In genomic region chr12:94305293-94305957, GRCh38 we compare ENCODE assay signal across 8 cellular contexts.
DNase-seq lines count a peak whose midpoint lies in the region; ATAC-seq, FAIRE-seq and TF ChIP-seq lines count a peak whose summit lies in the region.

No MANE protein-coding gene starts in this region.

- DNase-seq in WTC11 (ENCODE audit: low spot score) (no peak), mesendoderm (peak; percentile 50), small intestine (no peak), HuH-7.5 (ENCODE audit: low spot score) (no peak)

- POLR2A ChIA-PET in WTC11 (lab: Charles Lee) = no interaction called here

- peaks cover 31% of the 10 kb centered on the region for H3K36me3 Mint-ChIP-seq in WTC11

- peaks cover 36% of the 10 kb centered on the region for H3K4me1 Mint-ChIP-seq in WTC11

- no peak overlapping the region for H3K4me2 ChIP-seq in mesendoderm (ENCODE audit: low read length)

- no peak overlapping the region for H3K9ac ChIP-seq in mesendoderm (ENCODE audit: low read length)

- H2AK5ac ChIP-seq in mesendoderm (ENCODE audit: low read length) = no peak overlapping the region

- H4K5ac ChIP-seq in mesendoderm (ENCODE audit: low read length) = no peak overlapping the region

- FAIRE-seq in small intestine (lab: Jason Lieb, UNC) = no peak

- no peak for TF ChIP-seq CTCF in WTC11 (IDR thresholded peaks at IDR 0.05)

- H3K4ac ChIP-seq in mesendoderm (ENCODE audit: low read depth, low read length) = no peak overlapping the region

- ATAC-seq in HG02759 (IDR thresholded peaks at IDR 0.05; ENCODE audit: unreplicated experiment) (peak; percentile 51), WTC11 (no peak), HG02981 (IDR thresholded peaks at IDR 0.05; ENCODE audit: unreplicated experiment) (no peak), GM19397 (IDR thresholded peaks at IDR 0.05; ENCODE audit: unreplicated experiment) (no peak)

- CTCF ChIA-PET in WTC11 (lab: Charles Lee) = interaction anchor here (1.0 to 1.4 kb wide), 2 partner anchors 163 to 570 kb away, joined by 3 read pairs; no protein-coding TSS in a partner anchor

- TF ChIP-seq POLR2A in GM15510 (IDR thresholded peaks at IDR 0.05; ENCODE audit: borderline replicate concordance, extremely low read depth, insufficient read length) = peak; percentile 2

- H3K9me3 ChIP-seq in small intestine (ENCODE audit: control insufficient read depth, low read depth) = no peaks in the 10 kb centered on the region

- no peak overlapping the region for H2BK120ac ChIP-seq in mesendoderm (ENCODE audit: low read depth, low read length)

- peak overlapping the region; percentile 30 for H2BK5ac ChIP-seq in mesendoderm (ENCODE audit: low read length)

- WGBS in mesendoderm (ENCODE audit: extremely low coverage, insufficient coverage, low lambda C conversion rate) = no CpG with 5 or more reads among the region's 7 CpGs
- 59 to 78% (median 64%) methylated on average over 7 of the region's 7 CpGs for WGBS in small intestine, 3 donors

- H2BK15ac ChIP-seq in mesendoderm (replicated peaks; ENCODE audit: low read depth) = no peak overlapping the region

- no peak overlapping the region for H3K56ac ChIP-seq in mesendoderm (ENCODE audit: low read length)

- H3K23ac ChIP-seq in mesendoderm (ENCODE audit: low read length) = no peak overlapping the region

- no peak overlapping the region for H3K4me3 Mint-ChIP-seq in WTC11

- H3K79me2 ChIP-seq in mesendoderm (ENCODE audit: control insufficient read depth, insufficient read depth, low read length) = no peaks in the 10 kb centered on the region

- H3K18ac ChIP-seq in mesendoderm (ENCODE audit: low read length) = peak overlapping the region; percentile 32

- no peaks in the 10 kb centered on the region for H3K27me3 Mint-ChIP-seq in WTC11 (ENCODE audit: low read depth)

- H3K79me1 ChIP-seq in mesendoderm (ENCODE audit: low read length) = no peaks in the 10 kb centered on the region

- H3K27ac Mint-ChIP-seq in WTC11 = peak overlapping the region; percentile 86

- H3K4me3 ChIP-seq in mesendoderm (ENCODE audit: low read length) = no peak overlapping the region
- no peak overlapping the region for H3K4me3 ChIP-seq in small intestine (ENCODE audit: low read depth in 1 of 2, low read length in 2 of 2)

- H3K4me1 ChIP-seq in mesendoderm (ENCODE audit: control insufficient read depth, low read depth, low read length) = peaks cover 15% of the 10 kb centered on the region
- H3K4me1 ChIP-seq in small intestine (ENCODE audit: control insufficient read depth in 2 of 2, insufficient read depth in 1 of 2, low read depth in 1 of 2, low read length in 1 of 2) = no peaks in the 10 kb centered on the region

- H3K27me3 ChIP-seq in mesendoderm (ENCODE audit: insufficient read depth, low read length, poor library complexity) = no peaks in the 10 kb centered on the region
- no peaks in the 10 kb centered on the region for H3K27me3 ChIP-seq in small intestine (ENCODE audit: control insufficient read depth in 2 of 2, insufficient read depth in 2 of 2, low read length in 2 of 2)

- H3K27ac ChIP-seq in mesendoderm (ENCODE audit: low read depth, low read length) = peak overlapping the region; percentile 42
- H3K27ac ChIP-seq in small intestine (ENCODE audit: low read depth in 1 of 2, low read length in 1 of 2) = no peak overlapping the region

- H3K36me3 ChIP-seq in mesendoderm (ENCODE audit: control insufficient read depth, insufficient read depth, low read length) = no peaks in the 10 kb centered on the region
- peaks cover 4 to 5% of the 10 kb centered on the region in 2 donors for H3K36me3 ChIP-seq in small intestine (ENCODE audit: control insufficient read depth in 2 of 2, insufficient read depth in 2 of 2, low read length in 2 of 2)

- H4K8ac ChIP-seq in mesendoderm (ENCODE audit: low read depth, low read length) = no peak overlapping the region

- H3K9me3 Mint-ChIP-seq in WTC11 = no peaks in the 10 kb centered on the region

TF ChIP-seq in WTC11, 78 proteins besides CTCF, POLR2A, EP300 and RAD21:
- TF ChIP-seq NR3C1 (CRISPR knock-in tag; conservative IDR thresholded peaks at IDR 0.05; ENCODE audit: low read depth) (no peak), MAX (CRISPR knock-in tag; IDR thresholded peaks at IDR 0.05) (no peak), TCF7 (CRISPR knock-in tag; IDR thresholded peaks at IDR 0.05; ENCODE audit: low read depth) (no peak), E2F4 (CRISPR knock-in tag; IDR thresholded peaks at IDR 0.05; ENCODE audit: borderline replicate concordance, low read depth) (no peak)
